Comparison of ENCODE assay signal across 1 cellular context in genomic region chr4:102263024-102263787, GRCh38.
TF ChIP-seq lines count a peak whose summit lies in the region.

No MANE protein-coding gene starts in this region.

TF ChIP-seq in SK-N-SH, 30 proteins besides CTCF, POLR2A, EP300 and RAD21 (continued from another document):
- TF ChIP-seq, protein P1, sequence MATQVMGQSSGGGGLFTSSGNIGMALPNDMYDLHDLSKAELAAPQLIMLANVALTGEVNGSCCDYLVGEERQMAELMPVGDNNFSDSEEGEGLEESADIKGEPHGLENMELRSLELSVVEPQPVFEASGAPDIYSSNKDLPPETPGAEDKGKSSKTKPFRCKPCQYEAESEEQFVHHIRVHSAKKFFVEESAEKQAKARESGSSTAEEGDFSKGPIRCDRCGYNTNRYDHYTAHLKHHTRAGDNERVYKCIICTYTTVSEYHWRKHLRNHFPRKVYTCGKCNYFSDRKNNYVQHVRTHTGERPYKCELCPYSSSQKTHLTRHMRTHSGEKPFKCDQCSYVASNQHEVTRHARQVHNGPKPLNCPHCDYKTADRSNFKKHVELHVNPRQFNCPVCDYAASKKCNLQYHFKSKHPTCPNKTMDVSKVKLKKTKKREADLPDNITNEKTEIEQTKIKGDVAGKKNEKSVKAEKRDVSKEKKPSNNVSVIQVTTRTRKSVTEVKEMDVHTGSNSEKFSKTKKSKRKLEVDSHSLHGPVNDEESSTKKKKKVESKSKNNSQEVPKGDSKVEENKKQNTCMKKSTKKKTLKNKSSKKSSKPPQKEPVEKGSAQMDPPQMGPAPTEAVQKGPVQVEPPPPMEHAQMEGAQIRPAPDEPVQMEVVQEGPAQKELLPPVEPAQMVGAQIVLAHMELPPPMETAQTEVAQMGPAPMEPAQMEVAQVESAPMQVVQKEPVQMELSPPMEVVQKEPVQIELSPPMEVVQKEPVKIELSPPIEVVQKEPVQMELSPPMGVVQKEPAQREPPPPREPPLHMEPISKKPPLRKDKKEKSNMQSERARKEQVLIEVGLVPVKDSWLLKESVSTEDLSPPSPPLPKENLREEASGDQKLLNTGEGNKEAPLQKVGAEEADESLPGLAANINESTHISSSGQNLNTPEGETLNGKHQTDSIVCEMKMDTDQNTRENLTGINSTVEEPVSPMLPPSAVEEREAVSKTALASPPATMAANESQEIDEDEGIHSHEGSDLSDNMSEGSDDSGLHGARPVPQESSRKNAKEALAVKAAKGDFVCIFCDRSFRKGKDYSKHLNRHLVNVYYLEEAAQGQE (IDR thresholded peaks at IDR 0.05; ENCODE audit: low read depth, low read length), result no peak
- TF ChIP-seq, protein P2, sequence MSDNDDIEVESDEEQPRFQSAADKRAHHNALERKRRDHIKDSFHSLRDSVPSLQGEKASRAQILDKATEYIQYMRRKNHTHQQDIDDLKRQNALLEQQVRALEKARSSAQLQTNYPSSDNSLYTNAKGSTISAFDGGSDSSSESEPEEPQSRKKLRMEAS (IDR thresholded peaks at IDR 0.05; ENCODE audit: low read depth), result no peak
- TF ChIP-seq RCOR1 (IDR thresholded peaks at IDR 0.05; ENCODE audit: low read length) (no peak), JUND (IDR thresholded peaks at IDR 0.05) (0 out of 2 replicates have a peak, but pooled peaks have one; percentile 4), MEF2A (IDR thresholded peaks at IDR 0.05; ENCODE audit: borderline replicate concordance, low read depth) (no peak), RFX5 (IDR thresholded peaks at IDR 0.05; ENCODE audit: low read length) (no peak), FOXM1 (IDR thresholded peaks at IDR 0.05; ENCODE audit: low read depth) (no peak), RXRA (IDR thresholded peaks at IDR 0.05; ENCODE audit: borderline replicate concordance, low read depth) (no peak), GATA2 (CRISPR knock-in tag; IDR thresholded peaks at IDR 0.05) (peak; percentile 53; the same call in 1 of the 2 replicates), CHD2 (IDR thresholded peaks at IDR 0.05; ENCODE audit: low read length, partially characterized antibody) (no peak), SIN3A (IDR thresholded peaks at IDR 0.05; ENCODE audit: borderline replicate concordance, low read depth, low read length) (no peak), GABPA (IDR thresholded peaks at IDR 0.05; ENCODE audit: low read depth) (no peak), SMC3 (IDR thresholded peaks at IDR 0.05; ENCODE audit: low read depth, low read length) (peak; percentile 79), POLR2AphosphoS5 (IDR thresholded peaks at IDR 0.05; ENCODE audit: low read depth, low read length) (no peak)
- TF ChIP-seq, protein P3, sequence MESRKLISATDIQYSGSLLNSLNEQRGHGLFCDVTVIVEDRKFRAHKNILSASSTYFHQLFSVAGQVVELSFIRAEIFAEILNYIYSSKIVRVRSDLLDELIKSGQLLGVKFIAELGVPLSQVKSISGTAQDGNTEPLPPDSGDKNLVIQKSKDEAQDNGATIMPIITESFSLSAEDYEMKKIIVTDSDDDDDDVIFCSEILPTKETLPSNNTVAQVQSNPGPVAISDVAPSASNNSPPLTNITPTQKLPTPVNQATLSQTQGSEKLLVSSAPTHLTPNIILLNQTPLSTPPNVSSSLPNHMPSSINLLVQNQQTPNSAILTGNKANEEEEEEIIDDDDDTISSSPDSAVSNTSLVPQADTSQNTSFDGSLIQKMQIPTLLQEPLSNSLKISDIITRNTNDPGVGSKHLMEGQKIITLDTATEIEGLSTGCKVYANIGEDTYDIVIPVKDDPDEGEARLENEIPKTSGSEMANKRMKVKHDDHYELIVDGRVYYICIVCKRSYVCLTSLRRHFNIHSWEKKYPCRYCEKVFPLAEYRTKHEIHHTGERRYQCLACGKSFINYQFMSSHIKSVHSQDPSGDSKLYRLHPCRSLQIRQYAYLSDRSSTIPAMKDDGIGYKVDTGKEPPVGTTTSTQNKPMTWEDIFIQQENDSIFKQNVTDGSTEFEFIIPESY (IDR thresholded peaks at IDR 0.05; ENCODE audit: borderline replicate concordance, low read depth), result no peak
- TF ChIP-seq, protein P4, sequence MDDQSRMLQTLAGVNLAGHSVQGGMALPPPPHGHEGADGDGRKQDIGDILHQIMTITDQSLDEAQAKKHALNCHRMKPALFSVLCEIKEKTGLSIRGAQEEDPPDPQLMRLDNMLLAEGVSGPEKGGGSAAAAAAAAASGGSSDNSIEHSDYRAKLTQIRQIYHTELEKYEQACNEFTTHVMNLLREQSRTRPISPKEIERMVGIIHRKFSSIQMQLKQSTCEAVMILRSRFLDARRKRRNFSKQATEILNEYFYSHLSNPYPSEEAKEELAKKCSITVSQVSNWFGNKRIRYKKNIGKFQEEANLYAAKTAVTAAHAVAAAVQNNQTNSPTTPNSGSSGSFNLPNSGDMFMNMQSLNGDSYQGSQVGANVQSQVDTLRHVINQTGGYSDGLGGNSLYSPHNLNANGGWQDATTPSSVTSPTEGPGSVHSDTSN (IDR thresholded peaks at IDR 0.05), result 0 out of 2 replicates have a peak, but pooled peaks have one; percentile 17
